In genomic region chr18:68164909-68165308, GRCh38 we compare ENCODE assay signal across 6 cellular contexts.
"Had no signal": no experiment of that assay in that cellular context is flagged by ENCODE, and none has a peak within 500 bp of the region (broad histone marks: within the 10 kb centered on the region; RNA-seq: fewer than 3 reads in every experiment).

No MANE protein-coding gene starts in this region.

- H3K4me3 Mint-ChIP-seq: H9, IgD-negative memory B cell had no signal

- H3K27ac ChIP-seq: GM23248, KMS-11 had no signal

- H2AFZ ChIP-seq: GM23248 had no signal

- H3K27ac Mint-ChIP-seq: H9, IgD-negative memory B cell had no signal

- H3K27me3 Mint-ChIP-seq: IgD-negative memory B cell had no signal

- H3K4me1 Mint-ChIP-seq: H9, IgD-negative memory B cell had no signal

- DNase-seq: GM23248, H9, HCEC 1CT, KBM-7 had no signal

- H3K4me2 ChIP-seq: KMS-11 had no signal

- H3K4me3 ChIP-seq: GM23248 had no signal

- H3K9ac ChIP-seq: GM23248, KMS-11 had no signal
